21 cellular contexts compared by ENCODE assay signal in genomic region chr10:67288688-67289410, GRCh38.
A peak's percentile ranks its signal among the peaks of the same experiment; 100 is the strongest.
DNase-seq lines count a peak whose midpoint lies in the region; ATAC-seq and TF ChIP-seq lines count a peak whose summit lies in the region.
"Had no signal": no experiment of that assay in that cellular context is flagged by ENCODE, and none has a peak within 500 bp of the region (broad histone marks: within the 10 kb centered on the region; RNA-seq: fewer than 3 reads in every experiment).

No MANE protein-coding gene starts in this region.

- no peaks in the 10 kb centered on the region for H3K36me3 Mint-ChIP-seq in Caco-2 (ENCODE audit: insufficient read depth, unreplicated experiment)
- H3K36me3 Mint-ChIP-seq: CD8-positive, alpha-beta T cell had no signal

- TF ChIP-seq RAD21 in liver (IDR thresholded peaks at IDR 0.05): peak; percentile 64 to 70

- H3K4me3 ChIP-seq in liver (ENCODE audit: low read depth in 1 of 3, low read length in 3 of 3): peak overlapping the region in 1 of 3 donors; percentile 42
- H3K4me3 ChIP-seq in Caco-2 (ENCODE audit: low read depth, low read length): no peak overlapping the region
- H3K4me3 ChIP-seq: A549; BLaER1 treated with 17β-estradiol and CSF1 and Interleukin-3, amounts not matched to agents 10 nM and 100 nM had no signal

- H3K27me3 ChIP-seq in liver (ENCODE audit: control insufficient read depth in 4 of 4, insufficient read depth in 4 of 4, low read length in 3 of 4) (no peaks in the 10 kb centered on the region), Caco-2 (replicated peaks; ENCODE audit: control insufficient read depth, insufficient read depth, low read length) (no peaks in the 10 kb centered on the region)
- H3K27me3 ChIP-seq: BLaER1 treated with 17β-estradiol and CSF1 and Interleukin-3, amounts not matched to agents 10 nM and 100 nM had no signal

- H3K9me3 Mint-ChIP-seq in Caco-2 (ENCODE audit: unreplicated experiment): peaks cover 28% of the 10 kb centered on the region
- H3K9me3 Mint-ChIP-seq: CD4-positive, alpha-beta T cell; CD8-positive, alpha-beta T cell had no signal

- H3K27me3 Mint-ChIP-seq in Caco-2 (ENCODE audit: insufficient read depth, unreplicated experiment): no peaks in the 10 kb centered on the region
- H3K27me3 Mint-ChIP-seq: B cell; CD4-positive, alpha-beta T cell had no signal

- H3K4me1 ChIP-seq in liver (ENCODE audit: control insufficient read depth in 4 of 4, insufficient read depth in 4 of 4, low read length in 3 of 4): peaks cover 2 to 14% (median 5%) of the 10 kb centered on the region in 4 donors
- peaks cover 23% of the 10 kb centered on the region for H3K4me1 ChIP-seq in Caco-2
- H3K4me1 ChIP-seq: A549; BLaER1 treated with 17β-estradiol and CSF1 and Interleukin-3, amounts not matched to agents 10 nM and 100 nM had no signal

- H3K27ac Mint-ChIP-seq in Caco-2 (ENCODE audit: unreplicated experiment): no peak overlapping the region
- H3K27ac Mint-ChIP-seq: B cell; CD4-positive, alpha-beta T cell; CD8-positive, alpha-beta T cell had no signal

- POLR2A ChIA-PET in Caco-2 (lab: Charles Lee): no interaction called here

- peaks cover 20% of the 10 kb centered on the region for H3K4me1 Mint-ChIP-seq in Caco-2 (ENCODE audit: low read depth, unreplicated experiment)
- H3K4me1 Mint-ChIP-seq: B cell had no signal

- H3K36me3 ChIP-seq in liver (ENCODE audit: control insufficient read depth in 4 of 4, insufficient read depth in 3 of 4, low read depth in 1 of 4, low read length in 3 of 4) (no peaks in the 10 kb centered on the region), Caco-2 (ENCODE audit: control insufficient read depth, insufficient read depth, low read length) (no peaks in the 10 kb centered on the region)
- H3K36me3 ChIP-seq: BLaER1 treated with 17β-estradiol and CSF1 and Interleukin-3, amounts not matched to agents 10 nM and 100 nM had no signal

- peak overlapping the region in 1 of 2 donors; percentile 74 for H3K9ac ChIP-seq in liver (ENCODE audit: low read depth in 1 of 2, low read length in 2 of 2)
- H3K9ac ChIP-seq: BLaER1 treated with 17β-estradiol and CSF1 and Interleukin-3, amounts not matched to agents 10 nM and 100 nM had no signal

- no TSS peak for BruUV-seq in Caco-2 (replicated peaks; lab: Mats Ljungman, UMichigan)

- DNase-seq in NCI-H69 (lab: John Stamatoyannopoulos, UW) (peak; percentile 8), left lobe of liver (ENCODE audit: low spot score) (peak; percentile 82), Caco-2 (no peak)
- DNase-seq: AML-193; CD4-positive, alpha-beta T cell; CD8-positive, alpha-beta T cell; DMS 273 treated with DMSO at 0.1 percent for 48 hours; DMS153; DMS53; DMS79; DND-41; EL; GDM1 had no signal

- ATAC-seq in left lobe of liver (peak; percentile 97), HG02981 (IDR thresholded peaks at IDR 0.05; ENCODE audit: unreplicated experiment) (no peak), HG03039 (IDR thresholded peaks at IDR 0.05; ENCODE audit: unreplicated experiment) (no peak)
- ATAC-seq: A549; CD8-positive, alpha-beta T cell had no signal

- H3K27ac ChIP-seq in liver (ENCODE audit: low read depth in 1 of 2, low read length in 2 of 2): peak overlapping the region; percentile 54 to 64
- H3K27ac ChIP-seq: 22Rv1; A549; BLaER1 treated with 17β-estradiol and CSF1 and Interleukin-3, amounts not matched to agents 10 nM and 100 nM; C4-2B had no signal

- intact Hi-C loops in Caco-2 (cut with micrococcal nuclease; ENCODE audit: unreplicated experiment): no loop called here

- H3K9me3 ChIP-seq in liver (ENCODE audit: control insufficient read depth in 4 of 4, low read length in 3 of 4): no peaks in the 10 kb centered on the region
- peaks cover 6% of the 10 kb centered on the region for H3K9me3 ChIP-seq in Caco-2
- H3K9me3 ChIP-seq: A549; BLaER1 treated with 17β-estradiol and CSF1 and Interleukin-3, amounts not matched to agents 10 nM and 100 nM had no signal

- no peak for TF ChIP-seq CTCF in liver (IDR thresholded peaks at IDR 0.05; ENCODE audit: low read depth, low read length, missing input control)
- no peak for TF ChIP-seq CTCF in Caco-2 (IDR thresholded peaks at IDR 0.05; ENCODE audit: insufficient read depth in 1 of 2, low read depth in 1 of 2, low read length in 1 of 2, severe bottlenecking in 1 of 2, unreplicated experiment in 1 of 2)

- CTCF ChIA-PET in Caco-2 (lab: Charles Lee): no interaction called here

- 53% methylated on average over 3 of the region's 3 CpGs for WGBS in liver

- no peak overlapping the region for H3K4me3 Mint-ChIP-seq in Caco-2 (ENCODE audit: unreplicated experiment)
- H3K4me3 Mint-ChIP-seq: B cell; CD4-positive, alpha-beta T cell; CD8-positive, alpha-beta T cell had no signal

TF ChIP-seq in liver, 16 proteins besides CTCF, POLR2A, EP300 and RAD21:
- TF ChIP-seq GABPA (IDR thresholded peaks at IDR 0.05 in 1 of 2, conservative IDR thresholded peaks at IDR 0.05 in 1 of 2): no peak
- TF ChIP-seq NR2F2 (IDR thresholded peaks at IDR 0.05): peak; percentile 14
- TF ChIP-seq, protein P1, sequence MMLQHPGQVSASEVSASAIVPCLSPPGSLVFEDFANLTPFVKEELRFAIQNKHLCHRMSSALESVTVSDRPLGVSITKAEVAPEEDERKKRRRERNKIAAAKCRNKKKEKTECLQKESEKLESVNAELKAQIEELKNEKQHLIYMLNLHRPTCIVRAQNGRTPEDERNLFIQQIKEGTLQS (IDR thresholded peaks at IDR 0.05): peak; percentile 42
- TF ChIP-seq, protein P2, sequence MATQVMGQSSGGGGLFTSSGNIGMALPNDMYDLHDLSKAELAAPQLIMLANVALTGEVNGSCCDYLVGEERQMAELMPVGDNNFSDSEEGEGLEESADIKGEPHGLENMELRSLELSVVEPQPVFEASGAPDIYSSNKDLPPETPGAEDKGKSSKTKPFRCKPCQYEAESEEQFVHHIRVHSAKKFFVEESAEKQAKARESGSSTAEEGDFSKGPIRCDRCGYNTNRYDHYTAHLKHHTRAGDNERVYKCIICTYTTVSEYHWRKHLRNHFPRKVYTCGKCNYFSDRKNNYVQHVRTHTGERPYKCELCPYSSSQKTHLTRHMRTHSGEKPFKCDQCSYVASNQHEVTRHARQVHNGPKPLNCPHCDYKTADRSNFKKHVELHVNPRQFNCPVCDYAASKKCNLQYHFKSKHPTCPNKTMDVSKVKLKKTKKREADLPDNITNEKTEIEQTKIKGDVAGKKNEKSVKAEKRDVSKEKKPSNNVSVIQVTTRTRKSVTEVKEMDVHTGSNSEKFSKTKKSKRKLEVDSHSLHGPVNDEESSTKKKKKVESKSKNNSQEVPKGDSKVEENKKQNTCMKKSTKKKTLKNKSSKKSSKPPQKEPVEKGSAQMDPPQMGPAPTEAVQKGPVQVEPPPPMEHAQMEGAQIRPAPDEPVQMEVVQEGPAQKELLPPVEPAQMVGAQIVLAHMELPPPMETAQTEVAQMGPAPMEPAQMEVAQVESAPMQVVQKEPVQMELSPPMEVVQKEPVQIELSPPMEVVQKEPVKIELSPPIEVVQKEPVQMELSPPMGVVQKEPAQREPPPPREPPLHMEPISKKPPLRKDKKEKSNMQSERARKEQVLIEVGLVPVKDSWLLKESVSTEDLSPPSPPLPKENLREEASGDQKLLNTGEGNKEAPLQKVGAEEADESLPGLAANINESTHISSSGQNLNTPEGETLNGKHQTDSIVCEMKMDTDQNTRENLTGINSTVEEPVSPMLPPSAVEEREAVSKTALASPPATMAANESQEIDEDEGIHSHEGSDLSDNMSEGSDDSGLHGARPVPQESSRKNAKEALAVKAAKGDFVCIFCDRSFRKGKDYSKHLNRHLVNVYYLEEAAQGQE (IDR thresholded peaks at IDR 0.05): peak; percentile 68
- TF ChIP-seq TAF1 (conservative IDR thresholded peaks at IDR 0.05): no peak
- peak; percentile 19 for TF ChIP-seq FOXA2 (IDR thresholded peaks at IDR 0.05)
- peak in 1 of 2 donors; percentile 28 for TF ChIP-seq EGR1 (IDR thresholded peaks at IDR 0.05; ENCODE audit: low read depth in 2 of 2)
- TF ChIP-seq, protein P3, sequence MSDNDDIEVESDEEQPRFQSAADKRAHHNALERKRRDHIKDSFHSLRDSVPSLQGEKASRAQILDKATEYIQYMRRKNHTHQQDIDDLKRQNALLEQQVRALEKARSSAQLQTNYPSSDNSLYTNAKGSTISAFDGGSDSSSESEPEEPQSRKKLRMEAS (IDR thresholded peaks at IDR 0.05): no peak
- peak; percentile 71 for TF ChIP-seq SP1 (IDR thresholded peaks at IDR 0.05)
- TF ChIP-seq JUND (IDR thresholded peaks at IDR 0.05): peak; percentile 64 to 66
- TF ChIP-seq HNF4A (conservative IDR thresholded peaks at IDR 0.05): peak; percentile 89 to 91
- TF ChIP-seq FOXA1 (IDR thresholded peaks at IDR 0.05): no peak
- peak; percentile 58 for TF ChIP-seq HNF4G (IDR thresholded peaks at IDR 0.05)
- peak; percentile 48 for TF ChIP-seq YY1 (IDR thresholded peaks at IDR 0.05)
- TF ChIP-seq RXRA (IDR thresholded peaks at IDR 0.05): peak; percentile 95 to 96
- peak; percentile 57 for TF ChIP-seq ZBTB33 (IDR thresholded peaks at IDR 0.05)
TF ChIP-seq in liver: peak in this region for 12.

Comparison
In these comparisons a context has a peak if more than half of its experiments do, and no peak if none do; other contexts are left out.
1. DNase-seq: peak in NCI-H69 (single experiment) and left lobe of liver (single experiment); none in Caco-2 (0 of 2).